ENCODE assay signal across 19 cellular contexts in genomic region chr10:90204956-90205695, GRCh38.
A peak's percentile ranks its signal among the peaks of the same experiment; 100 is the strongest.
DNase-seq lines count a peak whose midpoint lies in the region; ATAC-seq, FAIRE-seq and TF ChIP-seq lines count a peak whose summit lies in the region.
"Had no signal": no experiment of that assay in that cellular context is flagged by ENCODE, and none has a peak within 500 bp of the region (broad histone marks: within the 10 kb centered on the region; RNA-seq: fewer than 3 reads in every experiment).

No MANE protein-coding gene starts in this region.

- POLR2A ChIA-PET in activated CD4-positive, alpha-beta T cell treated with anti-CD3 and anti-CD28 coated beads, Interleukin-2, amount 10 ng/mL, durations not matched to agents 7 days and 5 days (lab: Charles Lee) = no interaction called here

- no peak overlapping the region for H2AK5ac ChIP-seq in mesenchymal stem cell (ENCODE audit: low read length, severe bottlenecking)

- no peak overlapping the region for H3K4me2 ChIP-seq in mesenchymal stem cell (ENCODE audit: low read length, poor library complexity, severe bottlenecking)
- H3K4me2 ChIP-seq: PC-9 had no signal

- CTCF ChIA-PET in activated CD4-positive, alpha-beta T cell treated with anti-CD3 and anti-CD28 coated beads, Interleukin-2, amount 10 ng/mL, durations not matched to agents 7 days and 5 days (lab: Charles Lee) = no interaction called here

- H3K23ac ChIP-seq in mesenchymal stem cell (ENCODE audit: low read length in 2 of 2) = no peak overlapping the region

- 100% methylated on average over 2 of the region's 3 CpGs for WGBS in mesenchymal stem cell

- ATAC-seq in HG02623 (IDR thresholded peaks at IDR 0.05; ENCODE audit: unreplicated experiment) = no peak
- ATAC-seq: activated CD8-positive, alpha-beta memory T cell treated with anti-CD3 and anti-CD28 coated beads, Interleukin-2, amount 10 ng/mL, durations not matched to agents 7 days and 5 days; lower lobe of right lung had no signal

- no peak for TF ChIP-seq CTCF in bronchial epithelial cell (IDR thresholded peaks at IDR 0.05; ENCODE audit: insufficient read depth, low read length, severe bottlenecking)

- no peak overlapping the region for H3K18ac ChIP-seq in mesenchymal stem cell (ENCODE audit: low read depth in 1 of 2, low read length in 2 of 2)

- H3K9me3 Mint-ChIP-seq in activated CD4-positive, alpha-beta T cell treated with anti-CD3 and anti-CD28 coated beads, Interleukin-2, amount 10 ng/mL, durations not matched to agents 7 days and 5 days = no peaks in the 10 kb centered on the region
- H3K9me3 Mint-ChIP-seq: activated T-helper 2 cell treated with anti-CD3 and anti-CD28 coated beads, Interferon-gamma antibody, Interleukin-2, Interleukin-4, amounts not matched to agents 10 μg/mL and 5 μg/mL and 100 μg/mL, durations not matched to agents 14 hours and 24 hours and 36 hours had no signal

- H2BK5ac ChIP-seq in mesenchymal stem cell (ENCODE audit: low read depth, low read length, poor library complexity, severe bottlenecking) = no peak overlapping the region

- no peaks in the 10 kb centered on the region for H3K79me1 ChIP-seq in mesenchymal stem cell (replicated peaks; ENCODE audit: low read length, poor library complexity, severe bottlenecking)

- no peak overlapping the region for H3K4ac ChIP-seq in mesenchymal stem cell (ENCODE audit: low read depth in 1 of 2, low read length in 2 of 2)

- H4K91ac ChIP-seq in mesenchymal stem cell (ENCODE audit: low read length) = no peak overlapping the region

- no peaks in the 10 kb centered on the region for H3K36me3 Mint-ChIP-seq in activated CD4-positive, alpha-beta T cell treated with anti-CD3 and anti-CD28 coated beads, Interleukin-2, amount 10 ng/mL, durations not matched to agents 7 days and 5 days (ENCODE audit: low read depth)
- H3K36me3 Mint-ChIP-seq: activated CD8-positive, alpha-beta memory T cell treated with anti-CD3 and anti-CD28 coated beads, Interleukin-2, amount 10 ng/mL, durations not matched to agents 7 days and 5 days; immature natural killer cell had no signal

- H3K4me3 ChIP-seq in bronchial epithelial cell (ENCODE audit: low read depth, low read length) = no peak overlapping the region
- no peak overlapping the region for H3K4me3 ChIP-seq in mesenchymal stem cell (ENCODE audit: insufficient read depth in 1 of 2, low read depth in 1 of 2, low read length in 2 of 2)
- H3K4me3 ChIP-seq: lower lobe of right lung, PC-9, testis had no signal

- H4K8ac ChIP-seq in mesenchymal stem cell (ENCODE audit: low read length) = no peak overlapping the region

- no peak overlapping the region for H2AFZ ChIP-seq in mesenchymal stem cell (ENCODE audit: low read depth, low read length)
- H2AFZ ChIP-seq: PC-9 had no signal

- no peaks in the 10 kb centered on the region for H3K4me1 Mint-ChIP-seq in activated CD4-positive, alpha-beta T cell treated with anti-CD3 and anti-CD28 coated beads, Interleukin-2, amount 10 ng/mL, durations not matched to agents 7 days and 5 days
- H3K4me1 Mint-ChIP-seq: activated CD8-positive, alpha-beta memory T cell treated with anti-CD3 and anti-CD28 coated beads, Interleukin-2, amount 10 ng/mL, durations not matched to agents 7 days and 5 days; immature natural killer cell had no signal

- H3K4me3 Mint-ChIP-seq in activated CD4-positive, alpha-beta T cell treated with anti-CD3 and anti-CD28 coated beads, Interleukin-2, amount 10 ng/mL, durations not matched to agents 7 days and 5 days = no peak overlapping the region
- H3K4me3 Mint-ChIP-seq: activated CD8-positive, alpha-beta memory T cell treated with anti-CD3 and anti-CD28 coated beads, Interleukin-2, amount 10 ng/mL, durations not matched to agents 7 days and 5 days; immature natural killer cell had no signal

- H3K14ac ChIP-seq in mesenchymal stem cell (ENCODE audit: low read length in 2 of 2) = no peak overlapping the region

- DNase-seq in GM04504 (ENCODE audit: low read depth) (peak; percentile 24), NCI-H446 (lab: John Stamatoyannopoulos, UW) (peak; percentile 26 to 70), bronchial epithelial cell (ENCODE audit: low read depth) (peak; percentile 57), mesenchymal stem cell (peak; percentile 20), GM19240 (ENCODE audit: insufficient read length, low spot score) (no peak)
- DNase-seq in activated CD4-positive, alpha-beta T cell treated with anti-CD3 and anti-CD28 coated beads, Interleukin-2, amount 10 ng/mL, durations not matched to agents 7 days and 5 days = no peak
- DNase-seq: activated CD4-positive, CD25-positive, alpha-beta regulatory T cell treated with anti-CD3 and anti-CD28 coated beads, Interleukin-2, amount 50 U/mL, for 72 hours; activated CD8-positive, alpha-beta memory T cell treated with anti-CD3 and anti-CD28 coated beads, Interleukin-2, amount 10 ng/mL, durations not matched to agents 7 days and 5 days; caudate nucleus; DND-41; immature natural killer cell; lower lobe of right lung; NCI-H146; NCI-H774; PC-9; retina; testis had no signal

- H3K27ac ChIP-seq in mesenchymal stem cell (ENCODE audit: low read length, poor library complexity, severe bottlenecking) = no peak overlapping the region
- H3K27ac ChIP-seq: lower lobe of right lung, PC-9, testis had no signal

- H3K36me3 ChIP-seq in bronchial epithelial cell (ENCODE audit: control insufficient read depth, insufficient read depth, low read length) (no peaks in the 10 kb centered on the region), mesenchymal stem cell (ENCODE audit: control insufficient read depth in 1 of 2, insufficient read depth in 2 of 2, low read depth in 1 of 2, low read length in 2 of 2) (no peaks in the 10 kb centered on the region)
- H3K36me3 ChIP-seq: lower lobe of right lung had no signal

- no peak overlapping the region for H2BK12ac ChIP-seq in mesenchymal stem cell (ENCODE audit: low read length in 2 of 2)

- no peaks in the 10 kb centered on the region for H3K9me3 ChIP-seq in mesenchymal stem cell (ENCODE audit: control insufficient read depth, low read length)
- H3K9me3 ChIP-seq: lower lobe of right lung, testis had no signal

- no peaks in the 10 kb centered on the region for H3K27me3 Mint-ChIP-seq in activated CD4-positive, alpha-beta T cell treated with anti-CD3 and anti-CD28 coated beads, Interleukin-2, amount 10 ng/mL, durations not matched to agents 7 days and 5 days
- H3K27me3 Mint-ChIP-seq: activated CD8-positive, alpha-beta memory T cell treated with anti-CD3 and anti-CD28 coated beads, Interleukin-2, amount 10 ng/mL, durations not matched to agents 7 days and 5 days had no signal

- H3K27ac Mint-ChIP-seq in activated CD4-positive, alpha-beta T cell treated with anti-CD3 and anti-CD28 coated beads, Interleukin-2, amount 10 ng/mL, durations not matched to agents 7 days and 5 days = no peak overlapping the region
- H3K27ac Mint-ChIP-seq: activated CD8-positive, alpha-beta memory T cell treated with anti-CD3 and anti-CD28 coated beads, Interleukin-2, amount 10 ng/mL, durations not matched to agents 7 days and 5 days; activated T-helper 2 cell treated with anti-CD3 and anti-CD28 coated beads, Interferon-gamma antibody, Interleukin-2, Interleukin-4, amounts not matched to agents 10 μg/mL and 5 μg/mL and 100 μg/mL, durations not matched to agents 14 hours and 24 hours and 36 hours; immature natural killer cell had no signal

- no peaks in the 10 kb centered on the region for H3K4me1 ChIP-seq in mesenchymal stem cell (ENCODE audit: control insufficient read depth, insufficient read depth, low read depth, low read length)
- H3K4me1 ChIP-seq: lower lobe of right lung, testis had no signal

- no peak overlapping the region for H2BK15ac ChIP-seq in mesenchymal stem cell (ENCODE audit: low read depth, poor library complexity, severe bottlenecking)

- H3K9ac ChIP-seq in mesenchymal stem cell (ENCODE audit: low read length) = no peak overlapping the region

- no peak for FAIRE-seq in bronchial epithelial cell (lab: Jason Lieb, UNC)

- no peak overlapping the region for H2BK120ac ChIP-seq in mesenchymal stem cell (ENCODE audit: low read depth, low read length)

- H3K27me3 ChIP-seq in bronchial epithelial cell (ENCODE audit: control insufficient read depth, insufficient read depth, low read length) = no peaks in the 10 kb centered on the region
- H3K27me3 ChIP-seq in mesenchymal stem cell (ENCODE audit: control insufficient read depth in 1 of 2, insufficient read depth in 1 of 2, low read length in 2 of 2) = no peaks in the 10 kb centered on the region
- H3K27me3 ChIP-seq: testis had no signal

Comparison
In these comparisons a context has a peak if more than half of its experiments do, and no peak if none do; other contexts are left out.
1. DNase-seq: peak in GM04504 (single experiment), NCI-H446 (2 of 2), bronchial epithelial cell (single experiment) and mesenchymal stem cell (single experiment); none in activated CD4-positive, alpha-beta T cell treated with anti-CD3 and anti-CD28 coated beads, Interleukin-2, amount 10 ng/mL, durations not matched to agents 7 days and 5 days (single experiment) and GM19240 (single experiment).